ENCODE assay signal across 22 cellular contexts in the genomic region with DNA sequence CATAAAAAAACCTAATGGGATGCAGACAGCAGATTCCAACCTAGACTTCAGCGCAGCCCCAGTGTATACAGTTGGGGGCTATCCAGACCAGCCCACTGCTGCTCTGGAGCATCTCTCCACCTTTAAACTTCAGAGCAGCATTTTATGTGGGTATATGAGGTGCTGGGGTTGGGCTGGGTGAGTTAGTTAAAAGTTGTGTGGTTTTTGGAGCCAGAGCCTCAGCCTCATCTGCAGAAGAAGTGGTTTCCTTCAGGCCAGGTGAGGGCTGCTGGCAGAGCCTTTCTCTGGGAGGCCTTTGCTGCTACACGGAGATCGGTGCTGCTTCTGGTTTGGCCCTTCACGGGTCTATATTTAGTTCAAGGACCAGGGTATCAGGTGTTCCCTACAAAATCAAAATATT.
"Had no signal": no experiment of that assay in that cellular context is flagged by ENCODE, and none has a peak within 500 bp of the region (broad histone marks: within the 10 kb centered on the region; RNA-seq: fewer than 3 reads in every experiment).

No MANE protein-coding gene starts in this region.

- H3K9ac ChIP-seq: parathyroid adenoma had no signal

- H3K27me3 ChIP-seq: breast epithelium, esophagus muscularis mucosa, heart left ventricle, SJCRH30, upper lobe of right lung had no signal

- H3K4me1 ChIP-seq: breast epithelium, gastroesophageal sphincter, parathyroid adenoma, SJCRH30, upper lobe of right lung had no signal

- H3K4me3 Mint-ChIP-seq: activated CD4-positive, alpha-beta T cell treated with anti-CD3 and anti-CD28 coated beads, Interleukin-2, amount 10 ng/mL, durations not matched to agents 24 days and 14 days; activated CD8-positive, alpha-beta T cell treated with anti-CD3 and anti-CD28 coated beads, Interleukin-2, amount 10 ng/mL, durations not matched to agents 7 days and 5 days; dendritic cell treated with granulocyte-macrophage colony-stimulating factor and Interleukin-4, amounts not matched to agents 40 ng/mL and 50 ng/mL, for 4 days; immature natural killer cell; natural killer cell treated with Interleukin-12 subunit alpha and Interleukin-12 subunit beta and Interleukin-15 and Interleukin-18, amount 100 ng/mL, for 72 hours; T-helper 1 cell treated with Interleukin-12 subunit alpha and Interleukin-12 subunit beta and Interleukin-4 antibody, amounts not matched to agents 30 μg/mL and 1 μg/mL, for 36 hours; WTC11 had no signal

- H3K36me3 Mint-ChIP-seq: immature natural killer cell; natural killer cell treated with Interleukin-12 subunit alpha and Interleukin-12 subunit beta and Interleukin-15 and Interleukin-18, amount 100 ng/mL, for 72 hours; WTC11 had no signal

- H3K9me3 Mint-ChIP-seq: activated CD4-positive, alpha-beta T cell treated with anti-CD3 and anti-CD28 coated beads, Interleukin-2, amount 10 ng/mL, durations not matched to agents 24 days and 14 days; dendritic cell treated with granulocyte-macrophage colony-stimulating factor and Interleukin-4, amounts not matched to agents 40 ng/mL and 50 ng/mL, for 4 days; natural killer cell treated with Interleukin-12 subunit alpha and Interleukin-12 subunit beta and Interleukin-15 and Interleukin-18, amount 100 ng/mL, for 72 hours; T-helper 1 cell treated with Interleukin-12 subunit alpha and Interleukin-12 subunit beta and Interleukin-4 antibody, amounts not matched to agents 30 μg/mL and 1 μg/mL, for 36 hours; WTC11 had no signal

- H3K4me1 Mint-ChIP-seq: immature natural killer cell had no signal

- H3K27ac Mint-ChIP-seq: activated CD4-positive, alpha-beta T cell treated with anti-CD3 and anti-CD28 coated beads, Interleukin-2, amount 10 ng/mL, durations not matched to agents 24 days and 14 days; activated CD8-positive, alpha-beta T cell treated with anti-CD3 and anti-CD28 coated beads, Interleukin-2, amount 10 ng/mL, durations not matched to agents 7 days and 5 days; dendritic cell treated with granulocyte-macrophage colony-stimulating factor and Interleukin-4, amounts not matched to agents 40 ng/mL and 50 ng/mL, for 4 days; immature natural killer cell; natural killer cell treated with Interleukin-12 subunit alpha and Interleukin-12 subunit beta and Interleukin-15 and Interleukin-18, amount 100 ng/mL, for 72 hours; T-helper 1 cell treated with Interleukin-12 subunit alpha and Interleukin-12 subunit beta and Interleukin-4 antibody, amounts not matched to agents 30 μg/mL and 1 μg/mL, for 36 hours; WTC11 had no signal

- H3K4me3 ChIP-seq: breast epithelium, esophagus muscularis mucosa, gastroesophageal sphincter, heart left ventricle, SJCRH30, smooth muscle cell, thoracic aorta, upper lobe of right lung had no signal

- DNase-seq: activated CD4-positive, alpha-beta T cell treated with anti-CD3 and anti-CD28 coated beads, Interleukin-2, amount 10 ng/mL, durations not matched to agents 24 days and 14 days; activated CD8-positive, alpha-beta T cell treated with anti-CD3 and anti-CD28 coated beads, Interleukin-2, amount 10 ng/mL, durations not matched to agents 7 days and 5 days; activated effector memory CD4-positive, alpha-beta T cell treated with Interleukin-2 at 50 U/mL for 16 hours; cerebellar nuclear complex; effector CD8-positive, alpha-beta T cell; heart left ventricle; immature natural killer cell; mesenchymal stem cell; SJCRH30; stimulated activated CD4-positive, alpha-beta T cell treated with anti-CD3 and anti-CD28 coated beads, Interleukin-4, amount 100 ng/mL, for 1 hour; upper lobe of right lung had no signal

- H3K9me3 ChIP-seq: breast epithelium, esophagus muscularis mucosa, gastroesophageal sphincter, heart left ventricle, SJCRH30, thoracic aorta, upper lobe of right lung had no signal

- ATAC-seq: activated CD8-positive, alpha-beta T cell treated with anti-CD3 and anti-CD28 coated beads, Interleukin-2, amount 10 ng/mL, durations not matched to agents 7 days and 5 days; gastroesophageal sphincter; natural killer cell treated with Interleukin-12 subunit alpha and Interleukin-12 subunit beta and Interleukin-15 and Interleukin-18, amount 100 ng/mL, for 72 hours; sciatic nerve; upper lobe of right lung; WTC11 had no signal

- H3K36me3 ChIP-seq: breast epithelium, esophagus muscularis mucosa, gastroesophageal sphincter, SJCRH30, thoracic aorta, upper lobe of right lung had no signal
